Comparison of ENCODE assay signal across 11 cellular contexts in genomic region chr9:124343533-124344290, GRCh38.
A peak's percentile ranks its signal among the peaks of the same experiment; 100 is the strongest.
DNase-seq lines count a peak whose midpoint lies in the region; FAIRE-seq and TF ChIP-seq lines count a peak whose summit lies in the region.
"Had no signal": no experiment of that assay in that cellular context is flagged by ENCODE, and none has a peak within 500 bp of the region (broad histone marks: within the 10 kb centered on the region; RNA-seq: fewer than 3 reads in every experiment).

No MANE protein-coding gene starts in this region.

- in situ Hi-C loops in mammary epithelial cell (cut with MboI; ENCODE audit: low sequenced_read_pairs in 2 of 2) = no loop called here

- no peak overlapping the region for H3K27ac Mint-ChIP-seq in Caco-2 (ENCODE audit: unreplicated experiment)

- H3K27ac ChIP-seq in breast epithelium (peak overlapping the region; percentile 55 to 79), mammary epithelial cell (ENCODE audit: insufficient read depth, low read depth, low read length) (no peak overlapping the region), dorsolateral prefrontal cortex (peak overlapping the region in 54 of 59 donors; percentile 2 to 89 (median 78)), osteoblast (ENCODE audit: low read depth, low read length) (peak overlapping the region; percentile 75), urinary bladder (ENCODE audit: low read depth) (peak overlapping the region; percentile 45)
- H3K27ac ChIP-seq: parathyroid adenoma had no signal

- no peaks in the 10 kb centered on the region for H4K20me1 ChIP-seq in mammary epithelial cell (ENCODE audit: insufficient read depth, low read length)
- peaks cover 37% of the 10 kb centered on the region for H4K20me1 ChIP-seq in osteoblast (ENCODE audit: insufficient read depth, low read length)

- dilution Hi-C loops in mammary epithelial cell (cut with HindIII; ENCODE audit: low sequenced_read_pairs) = no loop called here

- peaks cover 53% of the 10 kb centered on the region for H3K36me3 Mint-ChIP-seq in Caco-2 (ENCODE audit: insufficient read depth, unreplicated experiment)

- no peaks in the 10 kb centered on the region for H3K4me1 Mint-ChIP-seq in Caco-2 (ENCODE audit: low read depth, unreplicated experiment)

- TF ChIP-seq POLR2A in breast epithelium (IDR thresholded peaks at IDR 0.05) = no peak

- H3K4me3 ChIP-seq in breast epithelium (peak overlapping the region in 2 of 3 donors; percentile 10 to 46), mammary epithelial cell (replicated peaks in 1 of 3; ENCODE audit: insufficient read depth in 1 of 3, low read depth in 2 of 3, low read length in 3 of 3) (no peak overlapping the region), dorsolateral prefrontal cortex (peak overlapping the region in 27 of 59 donors; percentile 1 to 50 (median 29)), osteoblast (ENCODE audit: insufficient read depth, low read length) (no peak overlapping the region), urinary bladder (ENCODE audit: low read depth, low read length) (no peak overlapping the region), Caco-2 (ENCODE audit: low read depth, low read length) (no peak overlapping the region)
- H3K4me3 ChIP-seq: left lung had no signal

- no peak overlapping the region for H3K4me3 Mint-ChIP-seq in Caco-2 (ENCODE audit: unreplicated experiment)

- no peaks in the 10 kb centered on the region for H3K4me1 ChIP-seq in breast epithelium
- peaks cover 16% of the 10 kb centered on the region for H3K4me1 ChIP-seq in mammary epithelial cell (ENCODE audit: insufficient read depth, low read length)
- peaks cover 22% of the 10 kb centered on the region for H3K4me1 ChIP-seq in osteoblast (ENCODE audit: insufficient read depth, low read length)
- H3K4me1 ChIP-seq in urinary bladder (ENCODE audit: insufficient read depth) = no peaks in the 10 kb centered on the region
- H3K4me1 ChIP-seq in Caco-2 = no peaks in the 10 kb centered on the region
- H3K4me1 ChIP-seq: parathyroid adenoma had no signal

- TF ChIP-seq CTCF in breast epithelium (IDR thresholded peaks at IDR 0.05) (no peak), mammary epithelial cell (conservative IDR thresholded peaks at IDR 0.05 in 1 of 2, IDR thresholded peaks at IDR 0.05 in 1 of 2; ENCODE audit: extremely low read depth in 1 of 2, insufficient read depth in 1 of 2, low read depth in 1 of 2, low read length in 2 of 2) (no peak), dorsolateral prefrontal cortex (IDR thresholded peaks at IDR 0.05 in 54 of 56, conservative IDR thresholded peaks at IDR 0.05 in 2 of 56; ENCODE audit: low read depth in 1 of 56, partially characterized antibody in 56 of 56) (no peak), osteoblast (IDR thresholded peaks at IDR 0.05; ENCODE audit: extremely low read depth, low read depth, low read length) (no peak), Caco-2 (IDR thresholded peaks at IDR 0.05; ENCODE audit: insufficient read depth in 1 of 2, low read depth in 1 of 2, low read length in 1 of 2, severe bottlenecking in 1 of 2, unreplicated experiment in 1 of 2) (no peak)

- BruUV-seq in mammary epithelial cell (replicated peaks; lab: Mats Ljungman, UMichigan) (no TSS peak), Caco-2 (replicated peaks; lab: Mats Ljungman, UMichigan) (no TSS peak)

- H3K79me2 ChIP-seq in mammary epithelial cell (ENCODE audit: insufficient read depth, low read length) = no peaks in the 10 kb centered on the region
- peaks cover 28% of the 10 kb centered on the region for H3K79me2 ChIP-seq in osteoblast (ENCODE audit: insufficient read depth, low read length)
- H3K79me2 ChIP-seq: parathyroid adenoma had no signal

- CTCF ChIA-PET in mammary epithelial cell (lab: Charles Lee; ENCODE audit: low non-redundant PET) = no interaction called here
- CTCF ChIA-PET in Caco-2 (lab: Charles Lee) = no interaction called here

- H3K9ac ChIP-seq in mammary epithelial cell (ENCODE audit: insufficient read depth, low read length) = no peak overlapping the region
- H3K9ac ChIP-seq: parathyroid adenoma had no signal

- H3K36me3 ChIP-seq in breast epithelium (peaks cover 8% of the 10 kb centered on the region), mammary epithelial cell (ENCODE audit: insufficient read depth, low read length) (peaks cover 11% of the 10 kb centered on the region), osteoblast (ENCODE audit: insufficient read depth, low read length) (peaks cover 84% of the 10 kb centered on the region), urinary bladder (ENCODE audit: insufficient read depth) (no peaks in the 10 kb centered on the region), Caco-2 (ENCODE audit: control insufficient read depth, insufficient read depth, low read length) (no peaks in the 10 kb centered on the region; the same call in none of the 2 replicates)

- no peaks in the 10 kb centered on the region for H3K27me3 Mint-ChIP-seq in Caco-2 (ENCODE audit: insufficient read depth, unreplicated experiment)

- POLR2A ChIA-PET in Caco-2 (lab: Charles Lee) = no interaction called here

- intact Hi-C loops in breast epithelium (cut with DNase I; ENCODE audit: low total_unique reads) (loop anchor here (10.0 kb wide), 1 partner anchor 211 kb away; no protein-coding TSS in a partner anchor), mammary epithelial cell (cut with micrococcal nuclease) (loop anchor here (5.0 kb wide), 1 partner anchor 216 kb away; no protein-coding TSS in a partner anchor), dorsolateral prefrontal cortex (cut with DNase I) (no loop called here), Caco-2 (cut with micrococcal nuclease; ENCODE audit: unreplicated experiment) (no loop called here)

- 99% methylated on average over 12 of the region's 23 CpGs for WGBS in mammary epithelial cell (ENCODE audit: low coverage, missing lambda C conversion rate)
- 80% methylated on average over 23 of the region's 23 CpGs for WGBS in urinary bladder

- H3K9me3 Mint-ChIP-seq in Caco-2 (ENCODE audit: unreplicated experiment) = no peaks in the 10 kb centered on the region

- H3K4me2 ChIP-seq in mammary epithelial cell (ENCODE audit: insufficient read depth, low read depth, low read length) = no peak overlapping the region
- H3K4me2 ChIP-seq in osteoblast (ENCODE audit: insufficient read depth, low read length) = peak overlapping the region; percentile 14

- H3K9me3 ChIP-seq in breast epithelium (no peaks in the 10 kb centered on the region), mammary epithelial cell (replicated peaks; ENCODE audit: insufficient read depth, low read length) (no peaks in the 10 kb centered on the region), osteoblast (ENCODE audit: low read depth, low read length) (no peaks in the 10 kb centered on the region), Caco-2 (no peaks in the 10 kb centered on the region)
- H3K9me3 ChIP-seq: left lung had no signal

- H3K27me3 ChIP-seq in breast epithelium (no peaks in the 10 kb centered on the region), mammary epithelial cell (ENCODE audit: insufficient read depth, low read length) (no peaks in the 10 kb centered on the region), dorsolateral prefrontal cortex (no peaks in the 10 kb centered on the region), osteoblast (ENCODE audit: insufficient read depth, low read length) (no peaks in the 10 kb centered on the region), Caco-2 (replicated peaks; ENCODE audit: control insufficient read depth, insufficient read depth, low read length) (no peaks in the 10 kb centered on the region)
- H3K27me3 ChIP-seq: left lung had no signal

- FAIRE-seq in HTR-8/SVneo (lab: Jason Lieb, UNC) = no peak

- H2AFZ ChIP-seq in mammary epithelial cell (ENCODE audit: low read depth, low read length) = no peak overlapping the region
- H2AFZ ChIP-seq in osteoblast (ENCODE audit: low read length) = no peak overlapping the region
- H2AFZ ChIP-seq: parathyroid adenoma had no signal

- DNase-seq in breast epithelium (ENCODE audit: low spot score in 2 of 2) (no peak), mammary epithelial cell (no peak), dorsolateral prefrontal cortex (peak in 2 of 10 donors; percentile 39 to 46), osteoblast (ENCODE audit: insufficient read length, low spot score, missing footprints) (peak; percentile 53), 8988T (no peak), HTR-8/SVneo (ENCODE audit: insufficient read length, low spot score) (no peak), Caco-2 (no peak)
- DNase-seq: NCI-H146 had no signal

Comparison
In these comparisons a context has a peak if more than half of its experiments do, and no peak if none do; other contexts are left out.
1. H3K4me3 ChIP-seq: peak in breast epithelium (2 of 3); none in mammary epithelial cell (0 of 3), osteoblast (single experiment), urinary bladder (single experiment) and Caco-2 (single experiment).
2. intact Hi-C loops: an anchor here in breast epithelium (10.0 kb wide) and mammary epithelial cell (5.0 kb wide); none called in dorsolateral prefrontal cortex and Caco-2.